1 cellular context compared by ENCODE assay signal in the genomic region with DNA sequence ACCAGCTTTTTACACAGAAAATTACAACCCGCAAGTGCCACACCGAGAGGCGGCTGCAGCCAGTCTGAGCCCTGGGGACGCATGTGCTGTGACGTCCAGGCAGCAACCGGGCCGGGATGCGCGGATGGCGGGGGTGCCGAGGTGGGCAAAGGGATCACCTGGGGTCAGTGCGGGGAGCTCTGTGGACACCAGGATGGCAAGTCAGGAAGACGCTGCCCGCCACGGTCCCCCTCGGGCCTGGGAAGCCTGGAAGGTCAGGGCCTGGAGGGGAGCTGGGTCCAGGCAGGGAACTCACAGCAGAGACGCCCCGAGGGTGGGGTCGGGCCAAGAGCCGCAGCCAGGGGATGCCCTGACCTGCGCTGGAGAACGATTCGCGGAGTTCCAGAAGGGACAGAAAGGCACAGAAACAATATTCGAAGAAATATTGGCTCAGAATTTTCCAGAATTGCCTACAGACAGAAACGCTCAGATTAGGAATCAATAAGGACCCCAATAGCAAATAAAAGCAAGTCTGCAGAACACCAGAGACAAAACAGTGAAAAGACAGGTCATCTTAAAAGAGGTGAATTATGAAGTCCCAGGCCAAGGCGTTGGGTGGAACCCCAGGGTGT.
TF ChIP-seq lines count a peak whose summit lies in the region.

No MANE protein-coding gene starts in this region.

TF ChIP-seq in A549, 52 proteins besides CTCF, POLR2A, EP300 and RAD21 (continued from another document):
- TF ChIP-seq MYC (IDR thresholded peaks at IDR 0.05; ENCODE audit: borderline replicate concordance, low read length) (no peak), HDAC2 (IDR thresholded peaks at IDR 0.05) (no peak), MAZ (IDR thresholded peaks at IDR 0.05; ENCODE audit: borderline replicate concordance, low read depth, low read length) (no peak), CHD4 (IDR thresholded peaks at IDR 0.05; ENCODE audit: borderline replicate concordance) (no peak), GATA3 (IDR thresholded peaks at IDR 0.05; ENCODE audit: borderline replicate concordance) (no peak), ZFP36 (IDR thresholded peaks at IDR 0.05; ENCODE audit: borderline replicate concordance, partially characterized antibody) (no peak), HOXB5 (CRISPR knock-in tag; IDR thresholded peaks at IDR 0.05) (no peak), SMC3 (IDR thresholded peaks at IDR 0.05) (no peak), TFCP2L1 (CRISPR knock-in tag; IDR thresholded peaks at IDR 0.05) (no peak), JUN (IDR thresholded peaks at IDR 0.05) (no peak), NPAS2 (CRISPR knock-in tag; IDR thresholded peaks at IDR 0.05; ENCODE audit: borderline replicate concordance) (no peak), CBX8 (IDR thresholded peaks at IDR 0.05) (no peak)
- TF ChIP-seq, protein P1, sequence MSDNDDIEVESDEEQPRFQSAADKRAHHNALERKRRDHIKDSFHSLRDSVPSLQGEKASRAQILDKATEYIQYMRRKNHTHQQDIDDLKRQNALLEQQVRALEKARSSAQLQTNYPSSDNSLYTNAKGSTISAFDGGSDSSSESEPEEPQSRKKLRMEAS (IDR thresholded peaks at IDR 0.05), result no peak
- TF ChIP-seq, protein P2, sequence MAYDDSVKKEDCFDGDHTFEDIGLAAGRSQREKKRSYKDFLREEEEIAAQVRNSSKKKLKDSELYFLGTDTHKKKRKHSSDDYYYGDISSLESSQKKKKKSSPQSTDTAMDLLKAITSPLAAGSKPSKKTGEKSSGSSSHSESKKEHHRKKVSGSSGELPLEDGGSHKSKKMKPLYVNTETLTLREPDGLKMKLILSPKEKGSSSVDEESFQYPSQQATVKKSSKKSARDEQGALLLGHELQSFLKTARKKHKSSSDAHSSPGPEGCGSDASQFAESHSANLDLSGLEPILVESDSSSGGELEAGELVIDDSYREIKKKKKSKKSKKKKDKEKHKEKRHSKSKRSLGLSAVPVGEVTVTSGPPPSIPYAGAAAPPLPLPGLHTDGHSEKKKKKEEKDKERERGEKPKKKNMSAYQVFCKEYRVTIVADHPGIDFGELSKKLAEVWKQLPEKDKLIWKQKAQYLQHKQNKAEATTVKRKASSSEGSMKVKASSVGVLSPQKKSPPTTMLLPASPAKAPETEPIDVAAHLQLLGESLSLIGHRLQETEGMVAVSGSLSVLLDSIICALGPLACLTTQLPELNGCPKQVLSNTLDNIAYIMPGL (CRISPR knock-in tag; IDR thresholded peaks at IDR 0.05; ENCODE audit: borderline replicate concordance), result no peak
